1 cellular context compared by ENCODE assay signal in the genomic region with DNA sequence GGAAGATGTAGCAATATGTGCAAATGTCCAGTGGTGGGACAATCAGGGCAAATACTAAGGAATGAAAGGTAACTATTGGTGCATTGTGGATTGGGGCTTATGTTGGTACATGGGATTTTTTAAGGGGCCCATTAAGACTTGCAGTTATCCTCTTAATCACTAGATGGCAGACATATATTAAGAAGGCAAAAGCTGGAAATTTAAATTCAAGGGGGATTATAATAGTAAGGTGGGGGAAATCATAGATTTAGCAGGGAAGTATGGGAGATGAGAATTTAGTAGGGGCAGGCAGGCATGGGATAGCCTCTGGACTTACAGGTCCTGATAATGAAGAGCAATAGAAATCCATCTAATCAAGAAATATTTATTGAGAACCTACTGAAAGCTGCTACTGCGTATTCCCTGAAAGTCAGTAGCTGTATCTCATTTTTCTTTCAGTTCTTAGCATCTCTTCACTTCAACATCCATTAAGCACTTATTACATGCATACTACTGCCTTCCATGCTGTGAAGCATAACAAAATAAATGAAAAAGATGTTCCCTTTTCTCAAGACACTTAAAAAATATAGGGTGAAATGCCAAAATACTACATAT.
TF ChIP-seq lines count a peak whose summit lies in the region.

No MANE protein-coding gene starts in this region.

TF ChIP-seq in HCT116, 20 proteins besides CTCF, POLR2A, EP300 and RAD21 (continued from another document):
- TF ChIP-seq FOSL1 (IDR thresholded peaks at IDR 0.05; ENCODE audit: low read depth) (no peak), POLR2AphosphoS5 (IDR thresholded peaks at IDR 0.05; ENCODE audit: low read depth, low read length) (no peak), EGR1 (IDR thresholded peaks at IDR 0.05; ENCODE audit: low read depth) (no peak), EZH2phosphoT487 (IDR thresholded peaks at IDR 0.05; ENCODE audit: borderline replicate concordance) (no peak), SP1 (IDR thresholded peaks at IDR 0.05; ENCODE audit: low read depth) (no peak)
- TF ChIP-seq, protein P1, sequence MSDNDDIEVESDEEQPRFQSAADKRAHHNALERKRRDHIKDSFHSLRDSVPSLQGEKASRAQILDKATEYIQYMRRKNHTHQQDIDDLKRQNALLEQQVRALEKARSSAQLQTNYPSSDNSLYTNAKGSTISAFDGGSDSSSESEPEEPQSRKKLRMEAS (IDR thresholded peaks at IDR 0.05): no peak
